ENCODE assay signal across 9 cellular contexts in genomic region chr1:21278898-21279819, GRCh38. TPM values are rescaled to one million over a fixed set of nuclear protein-coding genes. Genes with fewer than 3 reads are reported as not detected.
DNase-seq lines count a peak whose midpoint lies in the region; ATAC-seq and TF ChIP-seq lines count a peak whose summit lies in the region.
"Had no signal": no experiment of that assay in that cellular context is flagged by ENCODE, and none has a peak within 500 bp of the region (broad histone marks: within the 10 kb centered on the region; RNA-seq: fewer than 3 reads in every experiment).

No MANE protein-coding gene starts in this region.

- no peaks in the 10 kb centered on the region for H3K27me3 Mint-ChIP-seq in activated CD4-positive, alpha-beta T cell treated with anti-CD3 and anti-CD28 coated beads, Interleukin-2, amount 10 ng/mL, durations not matched to agents 7 days and 5 days
- H3K27me3 Mint-ChIP-seq in chondrocyte (ENCODE audit: low read depth) (no peaks in the 10 kb centered on the region), mesothelial cell of epicardium (ENCODE audit: low read depth) (no peaks in the 10 kb centered on the region)

- CTCF ChIA-PET in activated CD4-positive, alpha-beta T cell treated with anti-CD3 and anti-CD28 coated beads, Interleukin-2, amount 10 ng/mL, durations not matched to agents 7 days and 5 days (lab: Charles Lee) = interaction anchor here (0.7 to 4.7 kb wide), 4 partner anchors 9 to 89 kb away, joined by 3 to 33 read pairs (median 4); no protein-coding TSS in a partner anchor

- H3K27ac Mint-ChIP-seq in activated CD4-positive, alpha-beta T cell treated with anti-CD3 and anti-CD28 coated beads, Interleukin-2, amount 10 ng/mL, durations not matched to agents 7 days and 5 days = peak overlapping the region; percentile 98
- H3K27ac Mint-ChIP-seq in chondrocyte (ENCODE audit: unreplicated experiment) (peak overlapping the region; percentile 87), mesothelial cell of epicardium (peak overlapping the region; percentile 76)

- POLR2A ChIA-PET in activated CD4-positive, alpha-beta T cell treated with anti-CD3 and anti-CD28 coated beads, Interleukin-2, amount 10 ng/mL, durations not matched to agents 7 days and 5 days (lab: Charles Lee) = interaction anchor here (0.8 to 1.0 kb wide), 2 partner anchors 14 to 66 kb away, joined by 4 read pairs; no protein-coding TSS in a partner anchor

- H3K4me1 Mint-ChIP-seq in activated CD4-positive, alpha-beta T cell treated with anti-CD3 and anti-CD28 coated beads, Interleukin-2, amount 10 ng/mL, durations not matched to agents 7 days and 5 days = peaks cover 62% of the 10 kb centered on the region
- H3K4me1 Mint-ChIP-seq in chondrocyte (ENCODE audit: low read depth) = peaks cover 48% of the 10 kb centered on the region
- H3K4me1 Mint-ChIP-seq in mesothelial cell of epicardium = peaks cover 21% of the 10 kb centered on the region

- ATAC-seq in HG03139 (IDR thresholded peaks at IDR 0.05; ENCODE audit: unreplicated experiment) = no peak

- H3K4me3 Mint-ChIP-seq in activated CD4-positive, alpha-beta T cell treated with anti-CD3 and anti-CD28 coated beads, Interleukin-2, amount 10 ng/mL, durations not matched to agents 7 days and 5 days = peak overlapping the region; percentile 56
- H3K4me3 Mint-ChIP-seq in chondrocyte (ENCODE audit: unreplicated experiment) = peak overlapping the region; percentile 40
- no peak overlapping the region for H3K4me3 Mint-ChIP-seq in mesothelial cell of epicardium

- no peak for TF ChIP-seq CTCF in chondrocyte (IDR thresholded peaks at IDR 0.05)
- no peak for TF ChIP-seq CTCF in mesothelial cell of epicardium (IDR thresholded peaks at IDR 0.05; ENCODE audit: unreplicated experiment)

- DNase-seq in activated CD4-positive, alpha-beta T cell treated with anti-CD3 and anti-CD28 coated beads, Interleukin-2, amount 10 ng/mL, durations not matched to agents 7 days and 5 days = no peak
- DNase-seq in activated CD4-positive, alpha-beta T cell treated with anti-CD3 and anti-CD28 coated beads, Interleukin-2, amount 50 U/mL, for 48 hours = no peak
- DNase-seq in chondrocyte (ENCODE audit: low spot score) (no peak), mesothelial cell of epicardium (ENCODE audit: low spot score in 2 of 2, unreplicated experiment in 2 of 2) (no peak), Kasumi-1 (lab: John Stamatoyannopoulos, UW) (no peak), GOT3 (lab: John Stamatoyannopoulos, UW) (no peak)
- DNase-seq: NCI-H1105 treated with DMSO at 0.1 percent for 48 hours had no signal

- no peaks in the 10 kb centered on the region for H3K9me3 Mint-ChIP-seq in activated CD4-positive, alpha-beta T cell treated with anti-CD3 and anti-CD28 coated beads, Interleukin-2, amount 10 ng/mL, durations not matched to agents 7 days and 5 days
- H3K9me3 Mint-ChIP-seq in chondrocyte (ENCODE audit: low read depth) (no peaks in the 10 kb centered on the region), mesothelial cell of epicardium (no peaks in the 10 kb centered on the region)

- H3K27ac ChIP-seq in temporal lobe (ENCODE audit: low read depth, low read length) = peak overlapping the region; percentile 63

- peaks cover 37% of the 10 kb centered on the region for H3K36me3 Mint-ChIP-seq in activated CD4-positive, alpha-beta T cell treated with anti-CD3 and anti-CD28 coated beads, Interleukin-2, amount 10 ng/mL, durations not matched to agents 7 days and 5 days (ENCODE audit: low read depth)
- H3K36me3 Mint-ChIP-seq in chondrocyte (ENCODE audit: low read depth) (peaks cover 7% of the 10 kb centered on the region), mesothelial cell of epicardium (no peaks in the 10 kb centered on the region)

RNA-seq across cellular contexts. Expression of gene ECE1, which starts 11.1 kb away (rescaled TPM):
- total RNA-seq in activated CD4-positive, alpha-beta T cell treated with anti-CD3 and anti-CD28 coated beads, Interleukin-2, amount 10 ng/mL, durations not matched to agents 7 days and 5 days = 100 to 1,000 TPM; 101 to 107 TPM
- total RNA-seq in chondrocyte (83.7 to 99.2 TPM (median 98.5 TPM) in 3 replicates), mesothelial cell of epicardium (39.3 to 41.8 TPM (median 41.1 TPM) in 3 replicates), temporal lobe (9.8 TPM)
